ENCODE assay signal across 8 cellular contexts in the genomic region with DNA sequence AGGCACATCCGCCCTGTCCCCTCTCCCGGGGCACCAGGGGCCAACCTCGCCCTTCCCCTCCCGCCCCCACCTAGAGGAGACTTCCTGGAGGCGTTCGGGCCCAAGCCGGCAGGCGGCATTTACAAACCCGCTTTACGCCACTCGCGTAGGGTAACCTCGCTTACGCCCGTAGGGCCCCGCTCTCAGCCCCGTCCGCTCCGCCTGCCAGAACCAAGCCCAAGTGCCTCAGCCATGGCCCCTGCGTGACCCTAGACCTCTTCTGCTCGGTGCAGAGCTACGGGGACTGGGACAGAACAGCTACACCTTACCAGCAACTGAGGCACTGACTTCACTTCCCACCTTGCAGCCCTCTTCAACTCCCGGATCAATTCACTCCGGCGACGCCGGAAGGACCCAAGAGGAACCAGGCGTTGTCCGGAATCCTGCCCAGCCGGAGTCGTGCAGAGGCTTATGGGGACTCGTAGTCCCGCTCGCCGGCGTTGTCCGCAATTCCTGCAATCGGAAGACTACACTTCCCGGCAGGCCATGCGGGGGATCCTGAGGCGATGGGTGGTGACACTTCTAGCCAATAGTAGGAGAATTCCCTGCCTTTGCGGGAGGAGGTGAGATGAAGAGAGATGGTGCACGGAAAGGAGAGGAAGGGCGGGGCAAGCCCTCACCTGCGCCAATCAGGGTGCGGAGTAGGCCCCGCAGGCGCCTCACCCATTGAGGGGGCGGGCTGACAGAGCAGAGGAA. TPM values are rescaled to one million over a fixed set of nuclear protein-coding genes. Genes with fewer than 3 reads are reported as not detected.
DNase-seq lines count a peak whose midpoint lies in the region; ATAC-seq and TF ChIP-seq lines count a peak whose summit lies in the region.

A gene (minus strand): TSS at position 395 of the 735 bp plus-strand sequence. CDS start 14,735 bp downstream, outside the sequence.

- peaks cover 9% of the 10 kb centered on the region for H3K36me3 Mint-ChIP-seq in activated CD4-positive, alpha-beta T cell treated with anti-CD3 and anti-CD28 coated beads for 36 hours (ENCODE audit: low read depth)

- CTCF ChIA-PET in activated CD4-positive, alpha-beta T cell treated with anti-CD3 and anti-CD28 coated beads for 36 hours (lab: Charles Lee), result interaction anchor here (0.6 to 0.8 kb wide), 2 partner anchors 12 to 15 kb away, joined by 3 read pairs; no protein-coding TSS in a partner anchor

- POLR2A ChIA-PET in activated CD4-positive, alpha-beta T cell treated with anti-CD3 and anti-CD28 coated beads for 36 hours (lab: Charles Lee), result no interaction called here

- H3K27me3 ChIP-seq in BLaER1, result no peaks in the 10 kb centered on the region
- no peaks in the 10 kb centered on the region for H3K27me3 ChIP-seq in kidney epithelial cell (ENCODE audit: control insufficient read depth, insufficient read depth, low read length)

- no peak for TF ChIP-seq CTCF in kidney epithelial cell (IDR thresholded peaks at IDR 0.05; ENCODE audit: insufficient read depth, low read length, poor library complexity, severe bottlenecking)

- H3K4me1 Mint-ChIP-seq in activated CD4-positive, alpha-beta T cell treated with anti-CD3 and anti-CD28 coated beads for 36 hours, result peaks cover 37% of the 10 kb centered on the region

- H3K4me3 ChIP-seq in BLaER1, result peak within 1 kb of the TSS; percentile 81
- H3K4me3 ChIP-seq in kidney epithelial cell (ENCODE audit: low read depth, low read length), result peak within 1 kb of the TSS; percentile 61

- H3K4me3 Mint-ChIP-seq in activated CD4-positive, alpha-beta T cell treated with anti-CD3 and anti-CD28 coated beads for 36 hours, result no peak within 1 kb of the TSS

- H3K27ac ChIP-seq in BLaER1 (peak within 1 kb of the TSS; percentile 97), cingulate gyrus (ENCODE audit: low read depth, low read length) (peak within 1 kb of the TSS; percentile 86)

- H3K9me3 Mint-ChIP-seq in activated CD4-positive, alpha-beta T cell treated with anti-CD3 and anti-CD28 coated beads for 36 hours (ENCODE audit: low read depth), result no peaks in the 10 kb centered on the region

- peak within 1 kb of the TSS; percentile 91 for H3K9ac ChIP-seq in BLaER1

- no peaks in the 10 kb centered on the region for H3K9me3 ChIP-seq in BLaER1

- H3K27me3 Mint-ChIP-seq in activated CD4-positive, alpha-beta T cell treated with anti-CD3 and anti-CD28 coated beads for 36 hours, result no peaks in the 10 kb centered on the region

- peak; percentile 43 for DNase-seq in GM19240 (ENCODE audit: insufficient read length, low spot score)
- DNase-seq in NCI-H524 (lab: John Stamatoyannopoulos, UW), result peak; percentile 100
- DNase-seq in activated CD4-positive, alpha-beta T cell treated with anti-CD3 and anti-CD28 coated beads for 36 hours, result peak; percentile 98
- peak; percentile 97 for DNase-seq in kidney epithelial cell (ENCODE audit: low read depth)
- peak; percentile 92 to 96 for DNase-seq in stimulated activated CD4-positive, alpha-beta T cell treated with anti-CD3 and anti-CD28 coated beads, Interleukin-15, amount 100 ng/mL, for 48 hours (ENCODE audit: low read depth in 2 of 2)

- H3K36me3 ChIP-seq in BLaER1, result no peaks in the 10 kb centered on the region
- H3K36me3 ChIP-seq in kidney epithelial cell (ENCODE audit: control insufficient read depth, insufficient read depth, low read length), result no peaks in the 10 kb centered on the region

- peaks cover 49% of the 10 kb centered on the region for H4K20me1 ChIP-seq in BLaER1

- intact Hi-C loops in activated CD4-positive, alpha-beta T cell treated with anti-CD3 and anti-CD28 coated beads for 36 hours (cut with DNase I, micrococcal nuclease), result loop anchor here (2.0 to 10.0 kb wide), 5 partner anchors 44 to 363 kb away; a partner anchor contains a TSS

- ATAC-seq in HG03457 (IDR thresholded peaks at IDR 0.05; ENCODE audit: unreplicated experiment), result peak; percentile 90
- ATAC-seq in activated CD4-positive, alpha-beta T cell treated with anti-CD3 and anti-CD28 coated beads for 36 hours, result peak; percentile 88

- no peak within 1 kb of the TSS for H3K27ac Mint-ChIP-seq in activated CD4-positive, alpha-beta T cell treated with anti-CD3 and anti-CD28 coated beads for 36 hours

- peak within 1 kb of the TSS; percentile 87 for H3K4me2 ChIP-seq in BLaER1

- H3K4me1 ChIP-seq in BLaER1, result peaks cover 41% of the 10 kb centered on the region

RNA-seq across cellular contexts. Expression of the gene that starts here (rescaled TPM):
- 100 to 1,000 TPM in 1 of 2 experiments, 10 to 100 TPM in 1; 95.4 to 118 TPM for total RNA-seq in activated CD4-positive, alpha-beta T cell treated with anti-CD3 and anti-CD28 coated beads for 36 hours
- 93.3 and 101 TPM in 2 replicates for total RNA-seq in kidney epithelial cell

Comparison
In these comparisons a context has a peak if more than half of its experiments do, and no peak if none do; other contexts are left out.
1. Peak in every context shown above with its lines: DNase-seq, ATAC-seq, H3K4me3 ChIP-seq and H3K27ac ChIP-seq.
2. DNase-seq: peak in every context shown above with its lines; median percentile 100 in NCI-H524; 98 in activated CD4-positive, alpha-beta T cell treated with anti-CD3 and anti-CD28 coated beads for 36 hours; 97 in kidney epithelial cell; 94 in stimulated activated CD4-positive, alpha-beta T cell treated with anti-CD3 and anti-CD28 coated beads, Interleukin-15, amount 100 ng/mL, for 48 hours; 43 in GM19240.